In genomic region chr5:8714197-8714596, GRCh38 we compare ENCODE assay signal across 22 cellular contexts.
DNase-seq lines count a peak whose midpoint lies in the region; ATAC-seq, FAIRE-seq and TF ChIP-seq lines count a peak whose summit lies in the region.
"Had no signal": no experiment of that assay in that cellular context is flagged by ENCODE, and none has a peak within 500 bp of the region (broad histone marks: within the 10 kb centered on the region; RNA-seq: fewer than 3 reads in every experiment).

No MANE protein-coding gene starts in this region.

- in situ Hi-C loops in HepG2 (cut with HindIII; ENCODE audit: extremely low pct_ligation_motif_present, low pct_unique_long_range_greater_than_20kb) (no loop called here), K562 (cut with MboI) (no loop called here)

- no TSS peak for BruUV-seq in HepG2 (replicated peaks; lab: Mats Ljungman, UMichigan)
- BruUV-seq in K562 (replicated peaks; lab: Mats Ljungman, UMichigan) = no TSS peak

- H3K27me3 ChIP-seq in HepG2 (ENCODE audit: control insufficient read depth in 1 of 2, insufficient read depth in 2 of 2, low read length in 2 of 2) (no peaks in the 10 kb centered on the region), right lobe of liver (no peaks in the 10 kb centered on the region), K562 (ENCODE audit: control insufficient read depth in 2 of 2, insufficient read depth in 2 of 2, low read length in 2 of 2) (no peaks in the 10 kb centered on the region), adrenal gland (no peaks in the 10 kb centered on the region)
- H3K27me3 ChIP-seq: BLaER1 treated with 17β-estradiol and CSF1 and Interleukin-3, amounts not matched to agents 10 nM and 100 nM had no signal

- no peak overlapping the region for H3K4me3 Mint-ChIP-seq in type B pancreatic cell
- H3K4me3 Mint-ChIP-seq: B cell; CD4-positive, alpha-beta T cell; CD8-positive, alpha-beta T cell had no signal

- H3K4me1 Mint-ChIP-seq in type B pancreatic cell (ENCODE audit: unreplicated experiment) = no peaks in the 10 kb centered on the region
- H3K4me1 Mint-ChIP-seq: B cell had no signal

- no peaks in the 10 kb centered on the region for H3K9me3 Mint-ChIP-seq in type B pancreatic cell
- H3K9me3 Mint-ChIP-seq: CD8-positive, alpha-beta T cell had no signal

- DNase-seq in HepG2 (ENCODE audit: low spot score) = no peak
- no peak for DNase-seq in right lobe of liver
- DNase-seq in K562 (ENCODE audit: extremely low read depth in 1 of 4, low spot score in 3 of 4) = no peak
- DNase-seq in fibroblast of mammary gland (ENCODE audit: low read depth) = peak; percentile 2
- no peak for DNase-seq in adrenal gland
- DNase-seq in type B pancreatic cell (ENCODE audit: extremely low spot score, unreplicated experiment) = no peak
- DNase-seq: AML-193; Caco-2; Calu3; CD4-positive, alpha-beta T cell; CD8-positive, alpha-beta T cell; DMS79 treated with DMSO at 0.1 percent for 48 hours; GF-D8 had no signal

- no peak for TF ChIP-seq EP300 in HepG2 (IDR thresholded peaks at IDR 0.05; ENCODE audit: low read depth in 2 of 2, low read length in 2 of 2)
- no peak for TF ChIP-seq EP300 in HepG2 (CRISPR knock-in tag; IDR thresholded peaks at IDR 0.05; ENCODE audit: borderline replicate concordance)
- no peak for TF ChIP-seq EP300 in K562 (IDR thresholded peaks at IDR 0.05; ENCODE audit: low read length)

- H3K27ac Mint-ChIP-seq in type B pancreatic cell = no peak overlapping the region
- H3K27ac Mint-ChIP-seq: B cell; CD4-positive, alpha-beta T cell; CD8-positive, alpha-beta T cell had no signal

- TF ChIP-seq POLR2A in HepG2 (IDR thresholded peaks at IDR 0.05; ENCODE audit: insufficient read depth in 1 of 2, low read depth in 2 of 2, low read length in 2 of 2) (no peak), right lobe of liver (IDR thresholded peaks at IDR 0.05) (no peak), K562 (conservative IDR thresholded peaks at IDR 0.05) (no peak), adrenal gland (IDR thresholded peaks at IDR 0.05) (no peak)

- H3K36me3 Mint-ChIP-seq in type B pancreatic cell = no peaks in the 10 kb centered on the region
- H3K36me3 Mint-ChIP-seq: CD8-positive, alpha-beta T cell had no signal

- H4K20me1 ChIP-seq in HepG2 (ENCODE audit: insufficient read depth, low read length) (no peaks in the 10 kb centered on the region), K562 (replicated peaks; ENCODE audit: control insufficient read depth, insufficient read depth, low read length) (no peaks in the 10 kb centered on the region)
- H4K20me1 ChIP-seq: BLaER1 treated with 17β-estradiol and CSF1 and Interleukin-3, amounts not matched to agents 10 nM and 100 nM had no signal

- H3K9ac ChIP-seq in HepG2 (ENCODE audit: insufficient read depth, low read depth, low read length) (no peak overlapping the region), K562 (ENCODE audit: insufficient read depth in 1 of 2, low read depth in 2 of 2, low read length in 2 of 2) (no peak overlapping the region)
- H3K9ac ChIP-seq: BLaER1 treated with 17β-estradiol and CSF1 and Interleukin-3, amounts not matched to agents 10 nM and 100 nM had no signal

- TF ChIP-seq RAD21 in HepG2 (CRISPR knock-in tag; IDR thresholded peaks at IDR 0.05) (no peak), K562 (CRISPR knock-in tag; conservative IDR thresholded peaks at IDR 0.05 in 1 of 2, IDR thresholded peaks at IDR 0.05 in 1 of 2) (no peak)

- POLR2A ChIA-PET in HepG2 (lab: Yijun Ruan, JAX) (no interaction called here), K562 (lab: Yijun Ruan, JAX) (no interaction called here)

- FAIRE-seq in HepG2 (lab: Jason Lieb, UNC) (no peak), K562 (lab: Jason Lieb, UNC) (no peak)
- FAIRE-seq: A549, D721Med, G401.6, GM12891, GM19239 had no signal

- 0% methylated on average over 1 of the region's 1 CpG for WGBS in HepG2 (ENCODE audit: low lambda C conversion rate)
- WGBS in right lobe of liver (ENCODE audit: insufficient coverage, low coverage, low lambda C conversion rate, missing lambda C conversion rate) = 28% methylated on average over 1 of the region's 1 CpG
- 0% methylated on average over 1 of the region's 1 CpG for WGBS in K562 (ENCODE audit: insufficient coverage, low coverage, missing lambda C conversion rate)
- 35 to 64% (median 49%) methylated on average over 1 of the region's 1 CpG for WGBS in adrenal gland, 4 donors

- ATAC-seq in HepG2 (no peak), right lobe of liver (no peak), K562 (no peak)
- ATAC-seq: A549; CD8-positive, alpha-beta T cell had no signal

- no peaks in the 10 kb centered on the region for H3K79me2 ChIP-seq in HepG2 (ENCODE audit: insufficient read depth, low read length)
- no peaks in the 10 kb centered on the region for H3K79me2 ChIP-seq in K562 (ENCODE audit: control insufficient read depth, insufficient read depth, low read length)

- H3K4me1 ChIP-seq in HepG2 (ENCODE audit: insufficient read depth, low read length) (no peaks in the 10 kb centered on the region), right lobe of liver (no peaks in the 10 kb centered on the region), K562 (replicated peaks in 1 of 2; ENCODE audit: control insufficient read depth in 2 of 2, insufficient read depth in 2 of 2, low read length in 2 of 2) (no peaks in the 10 kb centered on the region), adrenal gland (replicated peaks in 1 of 2) (no peaks in the 10 kb centered on the region)
- H3K4me1 ChIP-seq: A549; BLaER1 treated with 17β-estradiol and CSF1 and Interleukin-3, amounts not matched to agents 10 nM and 100 nM; Caco-2 had no signal

- H3K4me2 ChIP-seq in HepG2 (ENCODE audit: low read depth, low read length) (no peak overlapping the region), K562 (ENCODE audit: insufficient read depth, low read length) (no peak overlapping the region)
- H3K4me2 ChIP-seq: A549; BLaER1 treated with 17β-estradiol and CSF1 and Interleukin-3, amounts not matched to agents 10 nM and 100 nM had no signal

- intact Hi-C loops in HepG2 (cut with micrococcal nuclease; ENCODE audit: unreplicated experiment) (no loop called here), right lobe of liver (cut with DNase I) (no loop called here), K562 (cut with micrococcal nuclease) (no loop called here), adrenal gland (cut with DNase I) (no loop called here)

- H3K27ac ChIP-seq in HepG2 (ENCODE audit: extremely low read length, insufficient read depth, low read length) = no peak overlapping the region
- H3K27ac ChIP-seq in right lobe of liver = no peak overlapping the region
- H3K27ac ChIP-seq in K562 (ENCODE audit: extremely low read depth, low read depth, low read length) = no peak overlapping the region
- no peak overlapping the region for H3K27ac ChIP-seq in adrenal gland
- H3K27ac ChIP-seq: 22Rv1; A549; BLaER1 treated with 17β-estradiol and CSF1 and Interleukin-3, amounts not matched to agents 10 nM and 100 nM; C4-2B had no signal

- H3K4me3 ChIP-seq in HepG2 (replicated peaks in 1 of 3; ENCODE audit: insufficient read depth in 1 of 3, low read depth in 2 of 3, low read length in 3 of 3) (no peak overlapping the region), right lobe of liver (no peak overlapping the region), K562 (no peak overlapping the region), fibroblast of mammary gland (ENCODE audit: control insufficient read depth, low read depth, low read length) (no peak overlapping the region), adrenal gland (no peak overlapping the region)
- H3K4me3 ChIP-seq: A549; BLaER1 treated with 17β-estradiol and CSF1 and Interleukin-3, amounts not matched to agents 10 nM and 100 nM had no signal

- H3K27me3 Mint-ChIP-seq in type B pancreatic cell = no peaks in the 10 kb centered on the region
- H3K27me3 Mint-ChIP-seq: B cell; CD4-positive, alpha-beta T cell had no signal

- H3K36me3 ChIP-seq in HepG2 (replicated peaks in 1 of 2; ENCODE audit: control insufficient read depth in 1 of 2, insufficient read depth in 2 of 2, low read length in 2 of 2) (no peaks in the 10 kb centered on the region), right lobe of liver (no peaks in the 10 kb centered on the region), K562 (ENCODE audit: control insufficient read depth, insufficient read depth, low read length) (no peaks in the 10 kb centered on the region), adrenal gland (replicated peaks in 1 of 2) (no peaks in the 10 kb centered on the region)
- H3K36me3 ChIP-seq: BLaER1 treated with 17β-estradiol and CSF1 and Interleukin-3, amounts not matched to agents 10 nM and 100 nM had no signal

- H3K9me1 ChIP-seq in K562 (ENCODE audit: control insufficient read depth, insufficient read depth, low read length) = no peaks in the 10 kb centered on the region

- no peak overlapping the region for H2AFZ ChIP-seq in HepG2 (ENCODE audit: low read length)
- H2AFZ ChIP-seq in K562 (ENCODE audit: low read depth, low read length) = no peak overlapping the region

- H3K9me3 ChIP-seq in HepG2 (ENCODE audit: low read length) (peaks cover 63% of the 10 kb centered on the region), right lobe of liver (no peaks in the 10 kb centered on the region), K562 (replicated peaks; ENCODE audit: control insufficient read depth, insufficient read depth, low read depth, low read length) (0 out of 2 replicates have a peak, but pooled peaks cover 2% of the 10 kb centered on the region), adrenal gland (replicated peaks in 1 of 3) (no peaks in the 10 kb centered on the region)
- H3K9me3 ChIP-seq: A549 had no signal

- CTCF ChIA-PET in HepG2 (lab: Yijun Ruan, JAX; ENCODE audit: low intra/inter-chr PET ratio, low total read pairs) = no interaction called here
- CTCF ChIA-PET in K562 (lab: Yijun Ruan, JAX; ENCODE audit: low intra/inter-chr PET ratio) = no interaction called here

- TF ChIP-seq CTCF in HepG2 (CRISPR knock-in tag; IDR thresholded peaks at IDR 0.05) = no peak
- TF ChIP-seq CTCF in right lobe of liver (IDR thresholded peaks at IDR 0.05) = no peak
- TF ChIP-seq CTCF in K562 (IDR thresholded peaks at IDR 0.05 in 2 of 3, conservative IDR thresholded peaks at IDR 0.05 in 1 of 3; ENCODE audit: insufficient read depth in 2 of 3, low read depth in 1 of 3, low read length in 3 of 3) = no peak
- no peak for TF ChIP-seq CTCF in fibroblast of mammary gland (conservative IDR thresholded peaks at IDR 0.05; ENCODE audit: control insufficient read depth, insufficient read depth, low read depth, low read length)
- TF ChIP-seq CTCF in adrenal gland (IDR thresholded peaks at IDR 0.05) = no peak
- no peak for TF ChIP-seq CTCF in type B pancreatic cell (conservative IDR thresholded peaks at IDR 0.05)

TF ChIP-seq in HepG2, 621 proteins besides CTCF, POLR2A, EP300 and RAD21 (continues in another document):
- no peak for TF ChIP-seq ZMYM4 (CRISPR knock-in tag; IDR thresholded peaks at IDR 0.05)
- TF ChIP-seq CREB1 (IDR thresholded peaks at IDR 0.05) = peak; percentile 83
- no peak for TF ChIP-seq CREB1 (CRISPR knock-in tag; IDR thresholded peaks at IDR 0.05)
- TF ChIP-seq GFI1 (CRISPR knock-in tag; IDR thresholded peaks at IDR 0.05; ENCODE audit: borderline replicate concordance) = no peak

TF ChIP-seq in K562, 482 proteins besides CTCF, POLR2A, EP300 and RAD21 (continues in another document):
- TF ChIP-seq JUNB (CRISPR knock-in tag; conservative IDR thresholded peaks at IDR 0.05) = 0 out of 2 replicates have a peak, but pooled peaks have one; percentile 36
- no peak for TF ChIP-seq NONO (IDR thresholded peaks at IDR 0.05; ENCODE audit: low read depth in 2 of 2, low read length in 1 of 2)

Comparison
In these comparisons a context has a peak if more than half of its experiments do, and no peak if none do; other contexts are left out.
1. Of the 241 proteins assayed by ChIP-seq in both HepG2 and K562: peak only in HepG2: none; only in K562: JUNB; in both: none; in neither: 237; mixed calls (peak in some experiments, not most) for 3.